8 cellular contexts compared by ENCODE assay signal in genomic region chr9:99253134-99253533, GRCh38.
DNase-seq lines count a peak whose midpoint lies in the region; ATAC-seq lines count a peak whose summit lies in the region.

No MANE protein-coding gene starts in this region.

- H3K4me1 Mint-ChIP-seq in memory B cell, result peaks cover 11% of the 10 kb centered on the region

- H3K4me3 Mint-ChIP-seq in memory B cell, result no peak overlapping the region

- H3K9me3 Mint-ChIP-seq in memory B cell, result no peaks in the 10 kb centered on the region

- no peaks in the 10 kb centered on the region for H3K36me3 Mint-ChIP-seq in memory B cell

- H3K27me3 Mint-ChIP-seq in memory B cell, result no peaks in the 10 kb centered on the region

- peak; percentile 63 to 64 for ATAC-seq in activated CD4-positive, CD25-positive, alpha-beta regulatory T cell treated with anti-CD3 and anti-CD28 coated beads, Interleukin-2, amount 50 U/mL, for 24 hours
- ATAC-seq in GM21737 (IDR thresholded peaks at IDR 0.05; ENCODE audit: unreplicated experiment) (peak; percentile 22), HG03520 (IDR thresholded peaks at IDR 0.05; ENCODE audit: unreplicated experiment) (peak; percentile 31), memory B cell (ENCODE audit: low read depth) (no peak)

- peak overlapping the region; percentile 89 for H3K27ac Mint-ChIP-seq in memory B cell

- no peak for DNase-seq in activated CD4-positive, CD25-positive, alpha-beta regulatory T cell (lab: John Stamatoyannopoulos, UW)
- DNase-seq in memory B cell (ENCODE audit: low spot score in 2 of 2) (no peak), NCI-H1436 (lab: John Stamatoyannopoulos, UW) (no peak), MV-4-11 (lab: John Stamatoyannopoulos, UW) (no peak)
- DNase-seq in NK-92 treated with Interleukin-12 subunit alpha and Interleukin-12 subunit beta, amount 100 ng/mL, for 24 hours (lab: John Stamatoyannopoulos, UW), result no peak
